ENCODE assay signal across 13 cellular contexts in genomic region chr7:108263364-108263951, GRCh38.
DNase-seq lines count a peak whose midpoint lies in the region; ATAC-seq, FAIRE-seq and TF ChIP-seq lines count a peak whose summit lies in the region.
"Had no signal": no experiment of that assay in that cellular context is flagged by ENCODE, and none has a peak within 500 bp of the region (broad histone marks: within the 10 kb centered on the region; RNA-seq: fewer than 3 reads in every experiment).

No MANE protein-coding gene starts in this region.

- H3K9me3 ChIP-seq in osteoblast (ENCODE audit: low read depth, low read length): no peaks in the 10 kb centered on the region
- H3K9me3 ChIP-seq: upper lobe of right lung had no signal

- no peak for TF ChIP-seq CTCF in osteoblast (IDR thresholded peaks at IDR 0.05; ENCODE audit: extremely low read depth, low read depth, low read length)

- H3K27me3 ChIP-seq in osteoblast (ENCODE audit: insufficient read depth, low read length): no peaks in the 10 kb centered on the region
- H3K27me3 ChIP-seq: cardiac muscle cell, upper lobe of right lung had no signal

- no peaks in the 10 kb centered on the region for H3K4me1 ChIP-seq in osteoblast (ENCODE audit: insufficient read depth, low read length)
- H3K4me1 ChIP-seq: upper lobe of right lung had no signal

- no peak for FAIRE-seq in frontal cortex (lab: Jason Lieb, UNC)

- H3K36me3 ChIP-seq in osteoblast (ENCODE audit: insufficient read depth, low read length): no peaks in the 10 kb centered on the region
- H3K36me3 ChIP-seq: cardiac muscle cell, upper lobe of right lung had no signal

- no peaks in the 10 kb centered on the region for H4K20me1 ChIP-seq in osteoblast (ENCODE audit: insufficient read depth, low read length)

- H3K4me2 ChIP-seq in osteoblast (ENCODE audit: insufficient read depth, low read length): no peak overlapping the region

- ATAC-seq in HG03159 (IDR thresholded peaks at IDR 0.05; ENCODE audit: unreplicated experiment): peak; percentile 59
- ATAC-seq: upper lobe of right lung had no signal

- DNase-seq in DMS53 treated with DMSO at 0.1 percent for 48 hours (lab: John Stamatoyannopoulos, UW; ENCODE audit: unreplicated experiment): peak; percentile 88
- DNase-seq in NCI-H2171 (lab: John Stamatoyannopoulos, UW): peak; percentile 73
- peak; percentile 24 to 50 for DNase-seq in cerebellar nuclear complex (lab: John Stamatoyannopoulos, UW)
- no peak for DNase-seq in glomerular visceral epithelial cell (ENCODE audit: extremely low spot score)
- no peak for DNase-seq in dedifferentiated amniotic fluid mesenchymal stem cell (ENCODE audit: extremely low spot score)
- DNase-seq in frontal cortex (ENCODE audit: low spot score in 2 of 2): no peak
- no peak for DNase-seq in osteoblast (ENCODE audit: insufficient read length, low spot score, missing footprints)
- DNase-seq: activated CD4-positive, alpha-beta T cell treated with anti-CD3 and anti-CD28 coated beads, Interleukin-2, amount 50 U/mL, for 48 hours; NCI-H526 treated with DMSO at 0.1 percent for 48 hours; T-helper 1 cell; upper lobe of right lung had no signal

- no peak overlapping the region for H3K27ac ChIP-seq in osteoblast (ENCODE audit: low read depth, low read length)
- H3K27ac ChIP-seq: cardiac muscle cell, upper lobe of right lung had no signal

- no peak overlapping the region for H2AFZ ChIP-seq in osteoblast (ENCODE audit: low read length)

- no peaks in the 10 kb centered on the region for H3K79me2 ChIP-seq in osteoblast (ENCODE audit: insufficient read depth, low read length)

- H3K4me3 ChIP-seq in osteoblast (ENCODE audit: insufficient read depth, low read length): no peak overlapping the region
- H3K4me3 ChIP-seq: cardiac muscle cell, upper lobe of right lung had no signal

Comparison
In these comparisons a context has a peak if more than half of its experiments do, and no peak if none do; other contexts are left out.
1. DNase-seq: peak in DMS53 treated with DMSO at 0.1 percent for 48 hours (single experiment), NCI-H2171 (single experiment) and cerebellar nuclear complex (2 of 2); none in glomerular visceral epithelial cell (single experiment), dedifferentiated amniotic fluid mesenchymal stem cell (single experiment), frontal cortex (0 of 2) and osteoblast (single experiment).